ENCODE assay signal across 18 cellular contexts in genomic region chr2:221895366-221896121, GRCh38.
DNase-seq lines count a peak whose midpoint lies in the region; ATAC-seq and TF ChIP-seq lines count a peak whose summit lies in the region.
"Had no signal": no experiment of that assay in that cellular context is flagged by ENCODE, and none has a peak within 500 bp of the region (broad histone marks: within the 10 kb centered on the region; RNA-seq: fewer than 3 reads in every experiment).

No MANE protein-coding gene starts in this region.

- ATAC-seq in omental fat pad (ENCODE audit: low FRiP score) (peak; percentile 49), upper lobe of right lung (peak; percentile 41)
- ATAC-seq: activated CD4-positive, CD25-positive, alpha-beta regulatory T cell treated with anti-CD3 and anti-CD28 coated beads, Interleukin-2, amount 50 U/mL, for 24 hours; activated CD8-positive, alpha-beta memory T cell treated with anti-CD3 and anti-CD28 coated beads, Interleukin-2, amount 10 ng/mL, durations not matched to agents 7 days and 5 days had no signal

- TF ChIP-seq CTCF in fibroblast of the aortic adventitia (IDR thresholded peaks at IDR 0.05; ENCODE audit: insufficient read depth, low read length) (no peak), omental fat pad (IDR thresholded peaks at IDR 0.05) (no peak), upper lobe of right lung (IDR thresholded peaks at IDR 0.05) (no peak)

- no peaks in the 10 kb centered on the region for H3K9me3 ChIP-seq in upper lobe of right lung
- H3K9me3 ChIP-seq: HAP-1, heart left ventricle, pancreas had no signal

- DNase-seq in fibroblast of the aortic adventitia (ENCODE audit: low read depth): peak; percentile 25
- DNase-seq in omental fat pad (ENCODE audit: low spot score): no peak
- DNase-seq in upper lobe of right lung: no peak
- DNase-seq in NCI-H128 (lab: John Stamatoyannopoulos, UW; ENCODE audit: unreplicated experiment): no peak
- no peak for DNase-seq in SW480 (ENCODE audit: low spot score)
- no peak for DNase-seq in NCI-H1417 treated with DMSO at 0.1 percent for 48 hours (lab: John Stamatoyannopoulos, UW)
- DNase-seq: activated CD8-positive, alpha-beta memory T cell treated with anti-CD3 and anti-CD28 coated beads, Interleukin-2, amount 10 ng/mL, durations not matched to agents 7 days and 5 days; activated gamma-delta T cell treated with Interleukin-2 at 50 U/mL for 16 hours; DMS 273 treated with DMSO at 0.1 percent for 48 hours; heart left ventricle; NCI-H510A; pancreas; SHP77 treated with DMSO at 0.1 percent for 48 hours; substantia nigra had no signal

- H3K27ac ChIP-seq in angular gyrus (ENCODE audit: low read depth, low read length): peak overlapping the region; percentile 29
- H3K27ac ChIP-seq in upper lobe of right lung: no peak overlapping the region
- H3K27ac ChIP-seq: BLaER1 treated with 17β-estradiol and CSF1 and Interleukin-3, amounts not matched to agents 10 nM and 100 nM; pancreas had no signal

- intact Hi-C loops in upper lobe of right lung (cut with DNase I): no loop called here

- H3K4me3 ChIP-seq in fibroblast of the aortic adventitia (ENCODE audit: low read depth, low read length) (no peak overlapping the region), upper lobe of right lung (no peak overlapping the region)
- H3K4me3 ChIP-seq: BLaER1 treated with 17β-estradiol and CSF1 and Interleukin-3, amounts not matched to agents 10 nM and 100 nM; HAP-1; heart left ventricle; pancreas had no signal

- H3K27me3 ChIP-seq in upper lobe of right lung: no peaks in the 10 kb centered on the region
- H3K27me3 ChIP-seq: BLaER1 treated with 17β-estradiol and CSF1 and Interleukin-3, amounts not matched to agents 10 nM and 100 nM; heart left ventricle; pancreas had no signal

- H3K36me3 ChIP-seq in upper lobe of right lung: no peaks in the 10 kb centered on the region
- H3K36me3 ChIP-seq: BLaER1 treated with 17β-estradiol and CSF1 and Interleukin-3, amounts not matched to agents 10 nM and 100 nM; HAP-1; heart left ventricle; pancreas had no signal

- no peaks in the 10 kb centered on the region for H3K4me1 ChIP-seq in upper lobe of right lung
- H3K4me1 ChIP-seq: HAP-1, pancreas had no signal
